In genomic region chr7:74203157-74203556, GRCh38 we compare ENCODE assay signal across 9 cellular contexts. TPM values are rescaled to one million over a fixed set of nuclear protein-coding genes. Genes with fewer than 3 reads are reported as not detected.
DNase-seq lines count a peak whose midpoint lies in the region; ATAC-seq and TF ChIP-seq lines count a peak whose summit lies in the region.
"Had no signal": no experiment of that assay in that cellular context is flagged by ENCODE, and none has a peak within 500 bp of the region (broad histone marks: within the 10 kb centered on the region; RNA-seq: fewer than 3 reads in every experiment).

No MANE protein-coding gene starts in this region.

- TF ChIP-seq CTCF in adrenal gland (IDR thresholded peaks at IDR 0.05) = peak; percentile 36 to 60 (median 59)
- no peak for TF ChIP-seq CTCF in GM10266 (IDR thresholded peaks at IDR 0.05; ENCODE audit: control insufficient read depth, insufficient read depth, low read depth, missing control alignments)

- WGBS in adrenal gland, 4 donors = 21 to 53% (median 44%) methylated on average over 10 of the region's 10 CpGs

- no peaks in the 10 kb centered on the region for H3K36me3 ChIP-seq in adrenal gland (replicated peaks in 1 of 2)

- no peak overlapping the region for H3K27ac ChIP-seq in adrenal gland
- H3K27ac ChIP-seq: neutrophil had no signal

- DNase-seq in DMS 273 treated with DMSO at 0.1 percent for 48 hours (lab: John Stamatoyannopoulos, UW) = peak; percentile 74
- DNase-seq in KG1 (lab: John Stamatoyannopoulos, UW) = peak; percentile 57
- DNase-seq in adrenal gland = peak in 5 of 7 donors; percentile 44 to 65 (median 55)
- peak; percentile 62 for DNase-seq in kidney tubule cell (ENCODE audit: low spot score)
- DNase-seq in GM10266 (ENCODE audit: extremely low spot score) = no peak
- no peak for DNase-seq in NCI-H1048 (lab: John Stamatoyannopoulos, UW)

- no peak for ATAC-seq in GM18861 (IDR thresholded peaks at IDR 0.05; ENCODE audit: unreplicated experiment)
- ATAC-seq in GM21529 (IDR thresholded peaks at IDR 0.05; ENCODE audit: unreplicated experiment) = no peak

- intact Hi-C loops in adrenal gland (cut with DNase I) = loop anchor here (5.0 to 10.0 kb wide), 3 partner anchors 92 to 199 kb away; no protein-coding TSS in a partner anchor

- H3K4me3 ChIP-seq in adrenal gland = no peak overlapping the region

- TF ChIP-seq POLR2A in adrenal gland (IDR thresholded peaks at IDR 0.05) = no peak

- H3K9me3 ChIP-seq in adrenal gland (replicated peaks in 1 of 3) = no peaks in the 10 kb centered on the region
- H3K9me3 ChIP-seq: neutrophil had no signal

- no peaks in the 10 kb centered on the region for H3K4me1 ChIP-seq in adrenal gland (replicated peaks in 1 of 2)

- no peaks in the 10 kb centered on the region for H3K27me3 ChIP-seq in adrenal gland
- H3K27me3 ChIP-seq: neutrophil had no signal

RNA-seq across cellular contexts. Expression of gene LAT2, which starts 6.6 kb away (rescaled TPM):
- total RNA-seq in adrenal gland = 10 to 100 TPM in 7 of 8 donors, 1 to 10 TPM in 1; 9.0 to 16.9 (median 14.2) TPM
- polyA plus RNA-seq in adrenal gland = 10 to 100 TPM in 1 of 3 donors, 1 to 10 TPM in 2; 5.5 to 14.3 (median 9.5) TPM

RNA-seq across cellular contexts. Expression of gene EIF4H, which starts 29.0 kb away (rescaled TPM):
- 100 to 1,000 TPM; 235 to 364 (median 263) TPM for total RNA-seq in adrenal gland
- polyA plus RNA-seq in adrenal gland = 100 to 1,000 TPM; 108 to 215 (median 142) TPM

RNA-seq across cellular contexts. Expression of gene RFC2, which starts 51.0 kb away (rescaled TPM):
- 10 to 100 TPM; 12.0 to 19.4 (median 14.6) TPM for total RNA-seq in adrenal gland
- polyA plus RNA-seq in adrenal gland = 10 to 100 TPM in 2 of 3 donors, 1 to 10 TPM in 1; 9.3 to 18.0 (median 12.3) TPM

Comparison
In these comparisons a context has a peak if more than half of its experiments do, and no peak if none do; other contexts are left out.
1. DNase-seq: peak in DMS 273 treated with DMSO at 0.1 percent for 48 hours (single experiment), KG1 (single experiment), adrenal gland (5 of 7) and kidney tubule cell (single experiment); none in GM10266 (single experiment) and NCI-H1048 (single experiment).